In the genomic region with DNA sequence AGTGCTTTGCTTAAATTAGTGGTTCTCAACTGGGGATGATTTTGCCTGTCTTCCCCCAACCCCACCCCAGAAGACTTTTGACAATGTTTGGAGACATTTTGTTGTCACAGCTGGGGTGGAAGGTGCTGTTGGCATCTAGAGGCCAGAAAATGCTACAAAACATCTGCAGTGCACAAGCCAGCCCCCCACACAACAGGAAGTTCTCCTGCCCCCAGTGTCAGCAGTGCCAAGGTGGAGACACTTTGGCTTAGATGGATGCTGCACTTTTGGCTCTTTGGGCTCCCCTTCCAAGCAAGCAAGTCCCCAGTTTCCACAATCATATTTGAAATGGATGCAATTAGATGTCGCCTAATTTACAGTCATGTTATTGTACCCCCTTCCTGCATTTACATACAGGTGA, we compare ENCODE assay signal across 27 cellular contexts. TPM values are rescaled to one million over a fixed set of nuclear protein-coding genes. Genes with fewer than 3 reads are reported as not detected.
A peak's percentile ranks its signal among the peaks of the same experiment; 100 is the strongest.
DNase-seq lines count a peak whose midpoint lies in the region; ATAC-seq and TF ChIP-seq lines count a peak whose summit lies in the region.
"Had no signal": no experiment of that assay in that cellular context is flagged by ENCODE, and none has a peak within 500 bp of the region (broad histone marks: within the 10 kb centered on the region; RNA-seq: fewer than 3 reads in every experiment).

No MANE protein-coding gene starts in this region.

- H3K27ac Mint-ChIP-seq in CD4-positive, alpha-beta T cell = peak overlapping the region; percentile 27
- H3K27ac Mint-ChIP-seq: T-helper 17 cell had no signal

- 0 out of 2 replicates have a peak, but pooled peaks cover 3% of the 10 kb centered on the region for H3K36me3 ChIP-seq in DOHH2 (ENCODE audit: control insufficient read depth, low read length)
- H3K36me3 ChIP-seq in neural cell (ENCODE audit: insufficient read depth, low read length) = no peaks in the 10 kb centered on the region
- H3K36me3 ChIP-seq: BLaER1 treated with 17β-estradiol and CSF1 and Interleukin-3, amounts not matched to agents 10 nM and 100 nM; Peyer's patch had no signal

- no peak for TF ChIP-seq EP300 in neural cell (conservative IDR thresholded peaks at IDR 0.05; ENCODE audit: poor library complexity, severe bottlenecking)

- no peak overlapping the region for H2AFZ ChIP-seq in neural cell (ENCODE audit: low read depth, low read length)

- no peaks in the 10 kb centered on the region for H3K27me3 Mint-ChIP-seq in CD4-positive, alpha-beta T cell
- H3K27me3 Mint-ChIP-seq: CD4-positive, alpha-beta memory T cell; T-helper 17 cell had no signal

- no peak for TF ChIP-seq CTCF in CD4-positive, alpha-beta T cell (IDR thresholded peaks at IDR 0.05)
- TF ChIP-seq CTCF in DOHH2 (IDR thresholded peaks at IDR 0.05; ENCODE audit: low read depth, low read length, poor library complexity, severe bottlenecking) = no peak
- TF ChIP-seq CTCF in neural cell (IDR thresholded peaks at IDR 0.05; ENCODE audit: poor library complexity, severe bottlenecking) = no peak

- intact Hi-C loops in CD4-positive, alpha-beta T cell (cut with DNase I, micrococcal nuclease) = no loop called here

- H3K4me1 Mint-ChIP-seq in CD4-positive, alpha-beta T cell (ENCODE audit: low read depth) = peaks cover 86% of the 10 kb centered on the region

- no peaks in the 10 kb centered on the region for H3K9me2 ChIP-seq in DOHH2 (replicated peaks; ENCODE audit: control insufficient read depth, low read length)
- no peaks in the 10 kb centered on the region for H3K9me2 ChIP-seq in neural cell (ENCODE audit: insufficient read depth, low read length)

- H3K36me3 Mint-ChIP-seq in CD4-positive, alpha-beta T cell (ENCODE audit: low read depth) = no peaks in the 10 kb centered on the region
- H3K36me3 Mint-ChIP-seq: CD4-positive, alpha-beta memory T cell had no signal

- H3K4me3 ChIP-seq in DOHH2 (ENCODE audit: low read length) (peak overlapping the region; percentile 36), neural cell (ENCODE audit: low read length) (peak overlapping the region; percentile 36)
- H3K4me3 ChIP-seq: A549; BLaER1 treated with 17β-estradiol and CSF1 and Interleukin-3, amounts not matched to agents 10 nM and 100 nM; Peyer's patch had no signal

- no peak overlapping the region for H3K9ac ChIP-seq in neural cell (ENCODE audit: low read length)
- H3K9ac ChIP-seq: BLaER1 treated with 17β-estradiol and CSF1 and Interleukin-3, amounts not matched to agents 10 nM and 100 nM; KMS-11 had no signal

- CTCF ChIA-PET in CD4-positive, alpha-beta T cell (lab: Charles Lee) = interaction anchor here (1.1 to 2.0 kb wide), 3 partner anchors 11 to 45 kb away, joined by 4 to 7 read pairs (median 4); no protein-coding TSS in a partner anchor

- H3F3A ChIP-seq in DOHH2 (ENCODE audit: control insufficient read depth, insufficient read depth) (peaks cover 6% of the 10 kb centered on the region; the same call in 1 of the 2 replicates), neural cell (ENCODE audit: insufficient read depth, low read length, poor library complexity, severe bottlenecking) (peaks cover 4% of the 10 kb centered on the region)

- H3K79me2 ChIP-seq in DOHH2 (ENCODE audit: control insufficient read depth, low read length) (peaks cover 15% of the 10 kb centered on the region), neural cell (replicated peaks; ENCODE audit: insufficient read depth, low read length) (no peaks in the 10 kb centered on the region)

- H3K4me2 ChIP-seq in DOHH2 (ENCODE audit: low read length) (peak overlapping the region; percentile 52), neural cell (ENCODE audit: low read length) (no peak overlapping the region)
- H3K4me2 ChIP-seq: A549; BLaER1 treated with 17β-estradiol and CSF1 and Interleukin-3, amounts not matched to agents 10 nM and 100 nM; KMS-11 had no signal

- no peak overlapping the region for H3K4me3 Mint-ChIP-seq in CD4-positive, alpha-beta T cell
- H3K4me3 Mint-ChIP-seq: CD4-positive, alpha-beta memory T cell; T-helper 17 cell had no signal

- peaks cover 79% of the 10 kb centered on the region for H3K4me1 ChIP-seq in DOHH2 (ENCODE audit: control insufficient read depth, low read length)
- H3K4me1 ChIP-seq: A549, Caco-2, Peyer's patch had no signal

- no peaks in the 10 kb centered on the region for H3K27me3 ChIP-seq in CD4-positive, alpha-beta T cell (ENCODE audit: control insufficient read depth, insufficient read depth, low read length)
- H3K27me3 ChIP-seq in DOHH2 (ENCODE audit: control insufficient read depth, low read length) (no peaks in the 10 kb centered on the region), neural cell (ENCODE audit: insufficient read depth, low read depth, low read length) (peaks cover 53% of the 10 kb centered on the region)
- H3K27me3 ChIP-seq: BLaER1 treated with 17β-estradiol and CSF1 and Interleukin-3, amounts not matched to agents 10 nM and 100 nM; Peyer's patch had no signal

- no peak overlapping the region for H3K27ac ChIP-seq in CD4-positive, alpha-beta T cell (ENCODE audit: low read depth, low read length)
- no peak overlapping the region for H3K27ac ChIP-seq in DOHH2 (ENCODE audit: low read depth, low read length)
- no peak overlapping the region for H3K27ac ChIP-seq in neural cell (ENCODE audit: low read length)
- H3K27ac ChIP-seq: A549; BLaER1 treated with 17β-estradiol and CSF1 and Interleukin-3, amounts not matched to agents 10 nM and 100 nM; KMS-11; Peyer's patch had no signal

- TF ChIP-seq RAD21 in neural cell (conservative IDR thresholded peaks at IDR 0.05) = no peak

- no peaks in the 10 kb centered on the region for H3K9me3 Mint-ChIP-seq in CD4-positive, alpha-beta T cell
- H3K9me3 Mint-ChIP-seq: CD4-positive, alpha-beta memory T cell had no signal

- no peaks in the 10 kb centered on the region for H3K9me3 ChIP-seq in CD4-positive, alpha-beta T cell (ENCODE audit: control insufficient read depth, low read length)
- H3K9me3 ChIP-seq in DOHH2 (ENCODE audit: control insufficient read depth, insufficient read depth, low read length) = no peaks in the 10 kb centered on the region
- no peaks in the 10 kb centered on the region for H3K9me3 ChIP-seq in neural cell (ENCODE audit: low read length)
- H3K9me3 ChIP-seq: A549; BLaER1 treated with 17β-estradiol and CSF1 and Interleukin-3, amounts not matched to agents 10 nM and 100 nM; Caco-2; Peyer's patch had no signal

- POLR2A ChIA-PET in CD4-positive, alpha-beta T cell (lab: Charles Lee) = interaction anchor here (0.6 to 2.6 kb wide), 5 partner anchors 9 to 70 kb away, joined by 3 to 11 read pairs (median 4); a partner anchor contains a TSS

- no peak for DNase-seq in CD4-positive, alpha-beta T cell
- DNase-seq in NCI-H69 (lab: John Stamatoyannopoulos, UW) (peak; percentile 81), islet precursor cell (no peak), dedifferentiated amniotic fluid mesenchymal stem cell (ENCODE audit: extremely low spot score) (no peak)
- DNase-seq: AML-193; Caco-2; CD4-positive, alpha-beta memory T cell; DMS79; GF-D8; HCEC 1CT; MV-4-11; NCI-H187; NCI-H226; NCI-H510A; NCI-H82; Peyer's patch; SHP77 treated with DMSO at 0.1 percent for 48 hours; SW 1271; T-helper 17 cell had no signal

- ATAC-seq in CD4-positive, alpha-beta T cell (ENCODE audit: poor library complexity) = no peak
- ATAC-seq in SK-N-SH treated with all-trans-retinoic acid at 6 μM for 48 hours = no peak
- ATAC-seq: T-helper 17 cell had no signal

- no peaks in the 10 kb centered on the region for H4K20me1 ChIP-seq in DOHH2 (ENCODE audit: control insufficient read depth, insufficient read depth, low read depth, low read length)
- H4K20me1 ChIP-seq in neural cell (ENCODE audit: insufficient read depth) = no peaks in the 10 kb centered on the region
- H4K20me1 ChIP-seq: BLaER1 treated with 17β-estradiol and CSF1 and Interleukin-3, amounts not matched to agents 10 nM and 100 nM had no signal

TF ChIP-seq in neural cell, 6 proteins besides CTCF, POLR2A, EP300 and RAD21 (continues in another document):
- TF ChIP-seq SMC3 (conservative IDR thresholded peaks at IDR 0.05; ENCODE audit: poor library complexity) (no peak), MXI1 (conservative IDR thresholded peaks at IDR 0.05; ENCODE audit: poor library complexity, severe bottlenecking) (no peak), TAF1 (IDR thresholded peaks at IDR 0.05; ENCODE audit: low read depth) (no peak)

TF ChIP-seq in SK-N-SH treated with all-trans-retinoic acid at 6 μM for 48 hours, 23 proteins besides CTCF, POLR2A, EP300 and RAD21 (continues in another document):
- TF ChIP-seq, protein P1, sequence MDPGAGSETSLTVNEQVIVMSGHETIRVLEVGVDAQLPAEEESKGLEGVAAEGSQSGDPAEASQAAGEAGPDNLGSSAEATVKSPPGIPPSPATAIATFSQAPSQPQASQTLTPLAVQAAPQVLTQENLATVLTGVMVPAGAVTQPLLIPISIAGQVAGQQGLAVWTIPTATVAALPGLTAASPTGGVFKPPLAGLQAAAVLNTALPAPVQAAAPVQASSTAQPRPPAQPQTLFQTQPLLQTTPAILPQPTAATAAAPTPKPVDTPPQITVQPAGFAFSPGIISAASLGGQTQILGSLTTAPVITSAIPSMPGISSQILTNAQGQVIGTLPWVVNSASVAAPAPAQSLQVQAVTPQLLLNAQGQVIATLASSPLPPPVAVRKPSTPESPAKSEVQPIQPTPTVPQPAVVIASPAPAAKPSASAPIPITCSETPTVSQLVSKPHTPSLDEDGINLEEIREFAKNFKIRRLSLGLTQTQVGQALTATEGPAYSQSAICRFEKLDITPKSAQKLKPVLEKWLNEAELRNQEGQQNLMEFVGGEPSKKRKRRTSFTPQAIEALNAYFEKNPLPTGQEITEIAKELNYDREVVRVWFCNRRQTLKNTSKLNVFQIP (CRISPR knock-in tag; IDR thresholded peaks at IDR 0.05; ENCODE audit: borderline replicate concordance, low read depth) = no peak
- no peak for TF ChIP-seq ESRRG (CRISPR knock-in tag; IDR thresholded peaks at IDR 0.05)
- TF ChIP-seq, protein P2, sequence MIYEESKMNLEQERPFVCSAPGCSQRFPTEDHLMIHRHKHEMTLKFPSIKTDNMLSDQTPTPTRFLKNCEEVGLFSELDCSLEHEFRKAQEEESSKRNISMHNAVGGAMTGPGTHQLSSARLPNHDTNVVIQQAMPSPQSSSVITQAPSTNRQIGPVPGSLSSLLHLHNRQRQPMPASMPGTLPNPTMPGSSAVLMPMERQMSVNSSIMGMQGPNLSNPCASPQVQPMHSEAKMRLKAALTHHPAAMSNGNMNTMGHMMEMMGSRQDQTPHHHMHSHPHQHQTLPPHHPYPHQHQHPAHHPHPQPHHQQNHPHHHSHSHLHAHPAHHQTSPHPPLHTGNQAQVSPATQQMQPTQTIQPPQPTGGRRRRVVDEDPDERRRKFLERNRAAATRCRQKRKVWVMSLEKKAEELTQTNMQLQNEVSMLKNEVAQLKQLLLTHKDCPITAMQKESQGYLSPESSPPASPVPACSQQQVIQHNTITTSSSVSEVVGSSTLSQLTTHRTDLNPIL (CRISPR knock-in tag; IDR thresholded peaks at IDR 0.05; ENCODE audit: low read depth) = no peak
- TF ChIP-seq ZFP3 (CRISPR knock-in tag; IDR thresholded peaks at IDR 0.05) = no peak

RNA-seq across cellular contexts. Expression of a gene that starts 2.7 kb away (rescaled TPM):
- total RNA-seq in CD4-positive, alpha-beta T cell = under 1 TPM; 0.30 to 0.34 TPM
- not detected in 2 replicates for polyA plus RNA-seq in neural cell
- polyA minus RNA-seq in neural cell = not detected in 2 replicates
- total RNA-seq: Caco-2, H1, MCF 10A, Peyer's patch had no signal
- polyA plus RNA-seq: A549, H1 had no signal

RNA-seq across cellular contexts. Expression of a gene that starts 13.0 kb away (rescaled TPM):
- 10 to 100 TPM; 42.8 to 45.8 TPM for total RNA-seq in CD4-positive, alpha-beta T cell
- polyA plus RNA-seq in neural cell = 15.0 and 15.4 TPM in 2 replicates
- polyA minus RNA-seq in neural cell = 24.5 and 27.5 TPM in 2 replicates

RNA-seq across cellular contexts. Expression of a gene that starts 47.9 kb away (rescaled TPM):
- total RNA-seq in CD4-positive, alpha-beta T cell = 100 to 1,000 TPM; 178 to 192 TPM
- polyA plus RNA-seq in neural cell = 3.7 and 4.1 TPM in 2 replicates
- 2.2 and 4.5 TPM in 2 replicates for polyA minus RNA-seq in neural cell
